19 cellular contexts compared by ENCODE assay signal in genomic region chr12:122908915-122909314, GRCh38. TPM values are rescaled to one million over a fixed set of nuclear protein-coding genes. Genes with fewer than 3 reads are reported as not detected.
DNase-seq lines count a peak whose midpoint lies in the region; ATAC-seq, FAIRE-seq and TF ChIP-seq lines count a peak whose summit lies in the region.
"Had no signal": no experiment of that assay in that cellular context is flagged by ENCODE, and none has a peak within 500 bp of the region (broad histone marks: within the 10 kb centered on the region; RNA-seq: fewer than 3 reads in every experiment).

No MANE protein-coding gene starts in this region.

- H3K9me3 ChIP-seq in K562 (replicated peaks; ENCODE audit: control insufficient read depth, insufficient read depth, low read depth, low read length): no peaks in the 10 kb centered on the region
- H3K9me3 ChIP-seq in small intestine (ENCODE audit: control insufficient read depth, low read depth): no peaks in the 10 kb centered on the region

- in situ Hi-C loops in K562 (cut with MboI): no loop called here

- WGBS in K562 (ENCODE audit: insufficient coverage, low coverage, missing lambda C conversion rate): 35% methylated on average over 6 of the region's 6 CpGs
- 19 to 64% (median 37%) methylated on average over 6 of the region's 6 CpGs for WGBS in small intestine, 3 donors

- no peaks in the 10 kb centered on the region for H3K9me1 ChIP-seq in K562 (ENCODE audit: control insufficient read depth, insufficient read depth, low read length)

- H3K27ac ChIP-seq in K562 (ENCODE audit: extremely low read depth, low read depth, low read length) (no peak overlapping the region), small intestine (ENCODE audit: low read depth in 1 of 2, low read length in 1 of 2) (peak overlapping the region; percentile 50 to 65)

- no peak for TF ChIP-seq CTCF in K562 (IDR thresholded peaks at IDR 0.05 in 2 of 3, conservative IDR thresholded peaks at IDR 0.05 in 1 of 3; ENCODE audit: insufficient read depth in 2 of 3, low read depth in 1 of 3, low read length in 3 of 3)

- POLR2A ChIA-PET in K562 (lab: Yijun Ruan, JAX): interaction anchor here (0.6 to 0.7 kb wide), 2 partner anchors 14 to 678 kb away, joined by 3 to 4 read pairs; no protein-coding TSS in a partner anchor

- no peak overlapping the region for H3K9ac ChIP-seq in K562 (ENCODE audit: insufficient read depth in 1 of 2, low read depth in 2 of 2, low read length in 2 of 2)

- no peak for TF ChIP-seq RAD21 in K562 (CRISPR knock-in tag; conservative IDR thresholded peaks at IDR 0.05 in 1 of 2, IDR thresholded peaks at IDR 0.05 in 1 of 2)

- CTCF ChIA-PET in K562 (lab: Yijun Ruan, JAX; ENCODE audit: low intra/inter-chr PET ratio): no interaction called here

- H3K79me2 ChIP-seq in K562 (ENCODE audit: control insufficient read depth, insufficient read depth, low read length): no peaks in the 10 kb centered on the region

- no peak for TF ChIP-seq POLR2A in K562 (conservative IDR thresholded peaks at IDR 0.05)

- intact Hi-C loops in Right ventricle myocardium superior (cut with DNase I) (no loop called here), Right ventricle myocardium inferior (cut with DNase I) (no loop called here), K562 (cut with micrococcal nuclease) (no loop called here)

- H3K4me2 ChIP-seq in K562 (ENCODE audit: insufficient read depth, low read length): no peak overlapping the region

- H3K4me3 ChIP-seq in K562 (no peak overlapping the region), small intestine (ENCODE audit: low read depth in 1 of 2, low read length in 2 of 2) (no peak overlapping the region)

- ATAC-seq in Right ventricle myocardium superior (ENCODE audit: poor library complexity) (peak; percentile 18), Right ventricle myocardium inferior (no peak), K562 (no peak), HG03097 (IDR thresholded peaks at IDR 0.05; ENCODE audit: low FRiP score, unreplicated experiment) (no peak), HG03039 (IDR thresholded peaks at IDR 0.05; ENCODE audit: unreplicated experiment) (no peak)

- TF ChIP-seq EP300 in K562 (IDR thresholded peaks at IDR 0.05; ENCODE audit: low read length): no peak

- H3K4me1 ChIP-seq in K562 (replicated peaks in 1 of 2; ENCODE audit: control insufficient read depth in 2 of 2, insufficient read depth in 2 of 2, low read length in 2 of 2) (peaks cover 0 to 3% of the 10 kb centered on the region in 2 experiments; a peak in 1 of 5 replicates), small intestine (ENCODE audit: control insufficient read depth in 2 of 2, insufficient read depth in 1 of 2, low read depth in 1 of 2, low read length in 1 of 2) (no peaks in the 10 kb centered on the region)

- no peak overlapping the region for H2AFZ ChIP-seq in K562 (ENCODE audit: low read depth, low read length)

- no peaks in the 10 kb centered on the region for H4K20me1 ChIP-seq in K562 (replicated peaks; ENCODE audit: control insufficient read depth, insufficient read depth, low read length)

- no peak for FAIRE-seq in K562 (lab: Jason Lieb, UNC)
- FAIRE-seq in small intestine (lab: Jason Lieb, UNC): no peak
- FAIRE-seq: GM19239 had no signal

- DNase-seq in Right ventricle myocardium superior (no peak), Right ventricle myocardium inferior (ENCODE audit: missing footprints) (no peak), K562 (ENCODE audit: extremely low read depth in 1 of 4, low spot score in 3 of 4) (no peak), mesenteric fat pad (ENCODE audit: low spot score) (peak; percentile 49), small intestine (peak; percentile 92), NCI-H146 (lab: John Stamatoyannopoulos, UW) (no peak)
- DNase-seq: 8988T; GDM1; H9; NCI-H1105; NCI-H1694; NCI-H2081 treated with DMSO at 0.1 percent for 48 hours; NCI-H446 treated with DMSO at 0.1 percent for 48 hours; NCI-H69; NK-92 treated with Interleukin-12 subunit alpha and Interleukin-12 subunit beta, amount 100 ng/mL, for 24 hours; SIG-M5 had no signal

- no TSS peak for BruUV-seq in K562 (replicated peaks; lab: Mats Ljungman, UMichigan)

- H3K36me3 ChIP-seq in K562 (ENCODE audit: control insufficient read depth, insufficient read depth, low read length) (no peaks in the 10 kb centered on the region), small intestine (ENCODE audit: control insufficient read depth in 2 of 2, insufficient read depth in 2 of 2, low read length in 2 of 2) (no peaks in the 10 kb centered on the region)

- H3K27me3 ChIP-seq in K562 (ENCODE audit: control insufficient read depth in 2 of 2, insufficient read depth in 2 of 2, low read length in 2 of 2): no peaks in the 10 kb centered on the region
- H3K27me3 ChIP-seq in small intestine (ENCODE audit: control insufficient read depth in 2 of 2, insufficient read depth in 2 of 2, low read length in 2 of 2): no peaks in the 10 kb centered on the region

TF ChIP-seq in K562, 482 proteins besides CTCF, POLR2A, EP300 and RAD21:
- TF ChIP-seq ZNF121 (CRISPR knock-in tag; conservative IDR thresholded peaks at IDR 0.05) (peak; percentile 97), ILK (tag; IDR thresholded peaks at IDR 0.05; ENCODE audit: borderline replicate concordance, low read depth) (no peak), KAT7 (CRISPR knock-in tag; IDR thresholded peaks at IDR 0.05; ENCODE audit: borderline replicate concordance) (no peak), RBM25 (IDR thresholded peaks at IDR 0.05; ENCODE audit: low read depth, low read length, severe bottlenecking) (peak; percentile 27), CBX1 (IDR thresholded peaks at IDR 0.05; ENCODE audit: low read depth) (no peak)
- TF ChIP-seq, protein P1, sequence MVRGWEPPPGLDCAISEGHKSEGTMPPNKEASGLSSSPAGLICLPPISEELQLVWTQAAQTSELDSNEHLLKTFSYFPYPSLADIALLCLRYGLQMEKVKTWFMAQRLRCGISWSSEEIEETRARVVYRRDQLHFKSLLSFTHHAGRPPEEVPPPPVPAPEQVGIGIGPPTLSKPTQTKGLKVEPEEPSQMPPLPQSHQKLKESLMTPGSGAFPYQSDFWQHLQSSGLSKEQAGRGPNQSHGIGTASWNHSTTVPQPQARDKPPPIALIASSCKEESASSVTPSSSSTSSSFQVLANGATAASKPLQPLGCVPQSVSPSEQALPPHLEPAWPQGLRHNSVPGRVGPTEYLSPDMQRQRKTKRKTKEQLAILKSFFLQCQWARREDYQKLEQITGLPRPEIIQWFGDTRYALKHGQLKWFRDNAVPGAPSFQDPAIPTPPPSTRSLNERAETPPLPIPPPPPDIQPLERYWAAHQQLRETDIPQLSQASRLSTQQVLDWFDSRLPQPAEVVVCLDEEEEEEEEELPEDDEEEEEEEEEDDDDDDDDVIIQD (CRISPR knock-in tag; IDR thresholded peaks at IDR 0.05): no peak

RNA-seq across cellular contexts. Expression of gene VPS37B, which starts 13.0 kb away (rescaled TPM):
- total RNA-seq in Right ventricle myocardium superior (23.9 TPM), Right ventricle myocardium inferior (25.4 TPM), K562 (2014; rRNA removed) (27.9 and 34.1 TPM in 2 replicates), K562 (2014; rRNA removed; fragmentation: Illumina TruSeq; extraction: Trizol) (9.5 and 12.3 TPM in 2 replicates), K562 (2015; rRNA removed; fragmentation: Illumina TruSeq; extraction: Trizol) (18.1 and 18.5 TPM in 2 replicates), K562 (2021) (35.8 and 37.4 TPM in 2 replicates), mesenteric fat pad (27.5 TPM)
- total RNA-seq in K562 (2011; cell fraction: chromatin; rRNA removed; ENCODE audit: low replicate concordance): 49.3 and 58.0 TPM in 2 replicates
- 33.2 and 33.4 TPM in 2 replicates for total RNA-seq in K562 (2011; cell fraction: nucleolus; rRNA removed)
- 41.1 and 66.6 TPM in 2 replicates for total RNA-seq in K562 (2011; cell fraction: nucleoplasm; rRNA removed)
- polyA plus RNA-seq in K562 (2011; rRNA removed) (13.8 TPM in 2 replicates), K562 (2014; fragmentation: Illumina TruSeq; extraction: Trizol) (17.9 and 24.0 TPM in 2 replicates), K562 (2014; fragmentation: Nextera tagmentation; extraction: Ambion mirVana) (under 1 TPM; 0.28 to 0.34 TPM), K562 (2014; rRNA removed) (24.7 and 33.3 TPM in 2 replicates), small intestine (10 to 100 TPM; 22.8 to 31.4 (median 24.0) TPM)
- 19.4 and 30.1 TPM in 2 replicates for polyA plus RNA-seq in K562 (2011; cell fraction: cytosol; rRNA removed)
- 22.7 and 30.0 TPM in 2 replicates for polyA plus RNA-seq in K562 (2011; cell fraction: nucleus; rRNA removed)
- 18.5 and 22.9 TPM in 2 replicates for polyA plus RNA-seq in K562 (2012)
- 12.2 and 15.1 TPM in 2 replicates for polyA minus RNA-seq in K562 (2011; rRNA and poly(A)+ RNA removed)
- 13.9 and 17.0 TPM in 2 replicates for polyA minus RNA-seq in K562 (2011; cell fraction: cytosol; rRNA and poly(A)+ RNA removed)
- polyA minus RNA-seq in K562 (2011; cell fraction: nucleus; rRNA and poly(A)+ RNA removed): 11.8 and 13.6 TPM in 2 replicates

RNA-seq across cellular contexts. Expression of gene ABCB9, which starts 57.3 kb away (rescaled TPM):
- total RNA-seq in Right ventricle myocardium superior (3.9 TPM), Right ventricle myocardium inferior (4.4 TPM), K562 (2014; rRNA removed) (9.6 and 10.5 TPM in 2 replicates), K562 (2014; rRNA removed; fragmentation: Illumina TruSeq; extraction: Trizol) (3.9 and 4.3 TPM in 2 replicates), K562 (2015; rRNA removed; fragmentation: Illumina TruSeq; extraction: Trizol) (6.2 and 6.5 TPM in 2 replicates), K562 (2021) (12.0 and 12.6 TPM in 2 replicates), mesenteric fat pad (2.2 TPM)
- 28.0 and 68.9 TPM in 2 replicates for total RNA-seq in K562 (2011; cell fraction: chromatin; rRNA removed; ENCODE audit: low replicate concordance)
- 41.1 and 52.0 TPM in 2 replicates for total RNA-seq in K562 (2011; cell fraction: nucleolus; rRNA removed)
- 34.1 and 35.2 TPM in 2 replicates for total RNA-seq in K562 (2011; cell fraction: nucleoplasm; rRNA removed)
- polyA plus RNA-seq in K562 (2011; rRNA removed) (6.3 and 6.5 TPM in 2 replicates), K562 (2014; fragmentation: Illumina TruSeq; extraction: Trizol) (4.2 and 5.7 TPM in 2 replicates), K562 (2014; fragmentation: Nextera tagmentation; extraction: Ambion mirVana) (under 1 TPM; 0.20 to 0.31 TPM), K562 (2014; rRNA removed) (7.6 and 7.9 TPM in 2 replicates), small intestine (1 to 10 TPM; 2.5 to 6.6 (median 4.1) TPM)
- polyA plus RNA-seq in K562 (2011; cell fraction: cytosol; rRNA removed): 5.8 and 12.1 TPM in 2 replicates
- polyA plus RNA-seq in K562 (2011; cell fraction: nucleus; rRNA removed): 10.8 and 22.9 TPM in 2 replicates
- polyA plus RNA-seq in K562 (2012): 5.0 and 6.9 TPM in 2 replicates
- 8.5 and 9.6 TPM in 2 replicates for polyA minus RNA-seq in K562 (2011; rRNA and poly(A)+ RNA removed)
- 6.6 and 9.7 TPM in 2 replicates for polyA minus RNA-seq in K562 (2011; cell fraction: cytosol; rRNA and poly(A)+ RNA removed)
- polyA minus RNA-seq in K562 (2011; cell fraction: nucleus; rRNA and poly(A)+ RNA removed): 13.3 and 14.7 TPM in 2 replicates

Comparison
In these comparisons a context has a peak if more than half of its experiments do, and no peak if none do; other contexts are left out.
1. DNase-seq: peak in mesenteric fat pad (single experiment) and small intestine (single experiment); none in Right ventricle myocardium superior (single experiment), Right ventricle myocardium inferior (single experiment), K562 (0 of 4) and NCI-H146 (single experiment).